In genomic region chr15:52668133-52668532, GRCh38 we compare ENCODE assay signal across 18 cellular contexts. TPM values are rescaled to one million over a fixed set of nuclear protein-coding genes. Genes with fewer than 3 reads are reported as not detected.
A peak's percentile ranks its signal among the peaks of the same experiment; 100 is the strongest.
DNase-seq lines count a peak whose midpoint lies in the region; ATAC-seq, FAIRE-seq and TF ChIP-seq lines count a peak whose summit lies in the region.
"Had no signal": no experiment of that assay in that cellular context is flagged by ENCODE, and none has a peak within 500 bp of the region (broad histone marks: within the 10 kb centered on the region; RNA-seq: fewer than 3 reads in every experiment).

No MANE protein-coding gene starts in this region.

- no peaks in the 10 kb centered on the region for H3K27me3 ChIP-seq in right cardiac atrium (ENCODE audit: control insufficient read depth, insufficient read depth)
- no peaks in the 10 kb centered on the region for H3K27me3 ChIP-seq in astrocyte (ENCODE audit: insufficient read depth, low read length)
- H3K27me3 ChIP-seq in Karpas-422 (ENCODE audit: low read length): no peaks in the 10 kb centered on the region
- H3K27me3 ChIP-seq: MG63, SJCRH30 had no signal

- H3K9ac ChIP-seq in astrocyte (ENCODE audit: low read length): peak overlapping the region; percentile 19
- no peak overlapping the region for H3K9ac ChIP-seq in Karpas-422 (ENCODE audit: low read length)
- H3K9ac ChIP-seq: KMS-11 had no signal

- peaks cover 19% of the 10 kb centered on the region for H3K36me3 Mint-ChIP-seq in astrocyte (ENCODE audit: low read depth, unreplicated experiment)

- H4K20me1 ChIP-seq in astrocyte (ENCODE audit: insufficient read depth, low read length): peaks cover 7% of the 10 kb centered on the region
- H4K20me1 ChIP-seq in Karpas-422 (ENCODE audit: insufficient read depth, low read depth, low read length): peaks cover 19% of the 10 kb centered on the region

- H3K4me1 Mint-ChIP-seq in astrocyte (ENCODE audit: low read depth, unreplicated experiment): peaks cover 14% of the 10 kb centered on the region

- no peak overlapping the region for H2AFZ ChIP-seq in astrocyte (ENCODE audit: low read depth, low read length)
- no peak overlapping the region for H2AFZ ChIP-seq in Karpas-422 (ENCODE audit: low read length)
- H2AFZ ChIP-seq: GM23338 had no signal

- 59% methylated on average over 4 of the region's 4 CpGs for WGBS in right cardiac atrium

- no peaks in the 10 kb centered on the region for H3K27me3 Mint-ChIP-seq in astrocyte (ENCODE audit: low read depth, unreplicated experiment)

- H3K27ac ChIP-seq in right cardiac atrium (ENCODE audit: low read length) (no peak overlapping the region), astrocyte (ENCODE audit: low read depth, low read length) (peak overlapping the region; percentile 63), Karpas-422 (ENCODE audit: low read length) (no peak overlapping the region)
- H3K27ac ChIP-seq: C4-2B, KMS-11, SJCRH30 had no signal

- no peaks in the 10 kb centered on the region for H3K9me2 ChIP-seq in Karpas-422 (replicated peaks; ENCODE audit: insufficient read depth, low read length)

- TF ChIP-seq CTCF in astrocyte (IDR thresholded peaks at IDR 0.05; ENCODE audit: insufficient read depth, low read depth, low read length) (no peak), fibroblast of pulmonary artery (IDR thresholded peaks at IDR 0.05; ENCODE audit: low read length, missing control alignments) (no peak)

- peak overlapping the region; percentile 79 for H3K27ac Mint-ChIP-seq in astrocyte (ENCODE audit: unreplicated experiment)
- H3K27ac Mint-ChIP-seq: GM23338 had no signal

- no peak for FAIRE-seq in astrocyte (lab: Jason Lieb, UNC)

- no peak for DNase-seq in left ventricle myocardium superior
- no peak for DNase-seq in right cardiac atrium
- DNase-seq in astrocyte (ENCODE audit: low read depth): peak; percentile 56
- DNase-seq in fibroblast of pulmonary artery (ENCODE audit: low read depth): peak; percentile 47
- no peak for DNase-seq in NCI-H82 treated with DMSO at 0.1 percent for 48 hours (lab: John Stamatoyannopoulos, UW; ENCODE audit: unreplicated experiment)
- no peak for DNase-seq in Karpas-422
- DNase-seq in inferior parietal cortex (ENCODE audit: extremely low spot score): no peak
- DNase-seq in NCI-H82 (lab: John Stamatoyannopoulos, UW): no peak
- DNase-seq: DMS53, MG63, NCI-H1105 treated with DMSO at 0.1 percent for 48 hours, NCI-H187, NCI-H446 treated with DMSO at 0.1 percent for 48 hours, NCI-H774, SJCRH30 had no signal

- H3K4me2 ChIP-seq in astrocyte (ENCODE audit: low read length) (peak overlapping the region; percentile 48), Karpas-422 (ENCODE audit: low read depth, low read length, poor library complexity, severe bottlenecking) (no peak overlapping the region)
- H3K4me2 ChIP-seq: GM23338, KMS-11 had no signal

- no peak overlapping the region for H3K4me3 ChIP-seq in right cardiac atrium (ENCODE audit: low read length)
- no peak overlapping the region for H3K4me3 ChIP-seq in astrocyte (ENCODE audit: insufficient read depth, low read depth, low read length)
- no peak overlapping the region for H3K4me3 ChIP-seq in fibroblast of pulmonary artery (replicated peaks; ENCODE audit: low read depth, low read length)
- no peak overlapping the region for H3K4me3 ChIP-seq in Karpas-422 (ENCODE audit: low read length)
- H3K4me3 ChIP-seq: GM23338, MG63, SJCRH30 had no signal

- H3K9me3 ChIP-seq in right cardiac atrium (ENCODE audit: control insufficient read depth, low read length) (no peaks in the 10 kb centered on the region), astrocyte (ENCODE audit: insufficient read depth, low read depth, low read length) (no peaks in the 10 kb centered on the region), Karpas-422 (ENCODE audit: low read length) (no peaks in the 10 kb centered on the region)
- H3K9me3 ChIP-seq: MG63, SJCRH30 had no signal

- H3K79me2 ChIP-seq in astrocyte (ENCODE audit: insufficient read depth, low read length): no peaks in the 10 kb centered on the region
- H3K79me2 ChIP-seq in Karpas-422 (ENCODE audit: low read length): peaks cover 99% of the 10 kb centered on the region

- peaks cover 5% of the 10 kb centered on the region for H3K4me1 ChIP-seq in right cardiac atrium (ENCODE audit: control insufficient read depth, insufficient read depth, low read length)
- peaks cover 12% of the 10 kb centered on the region for H3K4me1 ChIP-seq in astrocyte (ENCODE audit: insufficient read depth, low read length)
- H3K4me1 ChIP-seq in Karpas-422 (ENCODE audit: low read length): peaks cover 59% of the 10 kb centered on the region

- H3K36me3 ChIP-seq in astrocyte (ENCODE audit: insufficient read depth, low read length) (peaks cover 14% of the 10 kb centered on the region), Karpas-422 (ENCODE audit: insufficient read depth, low read length) (peaks cover 91% of the 10 kb centered on the region)
- H3K36me3 ChIP-seq: SJCRH30 had no signal

- intact Hi-C loops in left ventricle myocardium superior (cut with micrococcal nuclease) (no loop called here), right cardiac atrium (cut with DNase I) (no loop called here)

- H3K9me3 Mint-ChIP-seq in astrocyte (ENCODE audit: unreplicated experiment): no peaks in the 10 kb centered on the region
- H3K9me3 Mint-ChIP-seq: GM23338 had no signal

- ATAC-seq in left ventricle myocardium superior (peak; percentile 52), right cardiac atrium (no peak)

- no peak overlapping the region for H3K4me3 Mint-ChIP-seq in astrocyte (ENCODE audit: unreplicated experiment)
- H3K4me3 Mint-ChIP-seq: GM23338 had no signal

RNA-seq across cellular contexts. Expression of gene ATOSA, which starts 11.1 kb away (rescaled TPM):
- 27.5 TPM for total RNA-seq in left ventricle myocardium superior
- total RNA-seq in right cardiac atrium: 10 to 100 TPM; 29.3 to 51.7 (median 33.1) TPM
- polyA plus RNA-seq in right cardiac atrium: 38.1 TPM
- 33.8 and 35.4 TPM in 2 replicates for total RNA-seq in astrocyte
- 107 and 255 TPM in 2 replicates for total RNA-seq in Karpas-422 (2014; rRNA removed; shearing (Covaris generic); ENCODE audit: low replicate concordance)

Comparison
In these comparisons a context has a peak if more than half of its experiments do, and no peak if none do; other contexts are left out.
1. DNase-seq: peak in astrocyte (single experiment) and fibroblast of pulmonary artery (single experiment); none in left ventricle myocardium superior (single experiment), right cardiac atrium (0 of 3), NCI-H82 treated with DMSO at 0.1 percent for 48 hours (single experiment), Karpas-422 (single experiment), inferior parietal cortex (single experiment) and NCI-H82 (single experiment).